16 cellular contexts compared by ENCODE assay signal in genomic region chr7:71285614-71286013, GRCh38.
DNase-seq lines count a peak whose midpoint lies in the region; ATAC-seq and TF ChIP-seq lines count a peak whose summit lies in the region.
"Had no signal": no experiment of that assay in that cellular context is flagged by ENCODE, and none has a peak within 500 bp of the region (broad histone marks: within the 10 kb centered on the region; RNA-seq: fewer than 3 reads in every experiment).

No MANE protein-coding gene starts in this region.

- DNase-seq in SK-N-MC (ENCODE audit: low read depth, low spot score) (no peak), chondrocyte (ENCODE audit: low spot score) (no peak), smooth muscle cell (lab: John Stamatoyannopoulos, UW; ENCODE audit: unreplicated experiment) (no peak), psoas muscle (no peak)
- DNase-seq: CD4-positive, alpha-beta memory T cell; DMS153; DMS79 treated with DMSO at 0.1 percent for 48 hours; EL; HCEC 1CT; HFFc6 had no signal

- H3K9ac ChIP-seq in SK-N-MC (ENCODE audit: insufficient read length) (no peak overlapping the region), iPS-20b (ENCODE audit: low read depth, low read length) (no peak overlapping the region; the same call in 1 of the 2 replicates), smooth muscle cell (ENCODE audit: low read depth) (no peak overlapping the region)

- peaks cover 59% of the 10 kb centered on the region for H3K4me1 Mint-ChIP-seq in chondrocyte (ENCODE audit: low read depth)
- H3K4me1 Mint-ChIP-seq: B cell; CD4-positive, alpha-beta memory T cell had no signal

- intact Hi-C loops in psoas muscle (cut with DNase I), result no loop called here

- TF ChIP-seq CTCF in chondrocyte (IDR thresholded peaks at IDR 0.05) (no peak), smooth muscle cell (IDR thresholded peaks at IDR 0.05; ENCODE audit: borderline replicate concordance, insufficient read depth, poor library complexity, severe bottlenecking) (no peak), psoas muscle (IDR thresholded peaks at IDR 0.05) (no peak)

- H3K27ac ChIP-seq in SK-N-MC (peak overlapping the region; percentile 86), iPS-20b (ENCODE audit: low read length) (peak overlapping the region; percentile 8), smooth muscle cell (ENCODE audit: low read depth) (peak overlapping the region; percentile 7), psoas muscle (no peak overlapping the region)

- H3K27me3 ChIP-seq in iPS-20b (ENCODE audit: insufficient read depth, low read length), result no peaks in the 10 kb centered on the region
- no peaks in the 10 kb centered on the region for H3K27me3 ChIP-seq in smooth muscle cell (ENCODE audit: low read depth)
- H3K27me3 ChIP-seq in psoas muscle (ENCODE audit: insufficient read depth in 3 of 3, low read length in 2 of 3), result peaks cover 0 to 2% (median 0%) of the 10 kb centered on the region in 3 donors

- ATAC-seq in psoas muscle (no peak), HG03097 (IDR thresholded peaks at IDR 0.05; ENCODE audit: low FRiP score, unreplicated experiment) (no peak), HG03457 (IDR thresholded peaks at IDR 0.05; ENCODE audit: unreplicated experiment) (no peak), HG03095 (IDR thresholded peaks at IDR 0.05; ENCODE audit: unreplicated experiment) (no peak)
- ATAC-seq: HepG2 had no signal

- H3K4me1 ChIP-seq in iPS-20b (ENCODE audit: insufficient read depth, low read length) (peaks cover 23% of the 10 kb centered on the region), smooth muscle cell (ENCODE audit: low read depth) (peaks cover 11% of the 10 kb centered on the region), psoas muscle (no peaks in the 10 kb centered on the region)

- H4K20me1 ChIP-seq in smooth muscle cell (ENCODE audit: low read depth), result no peaks in the 10 kb centered on the region

- H3K36me3 ChIP-seq in SK-N-MC (ENCODE audit: insufficient read depth, low read length) (no peaks in the 10 kb centered on the region), iPS-20b (ENCODE audit: insufficient read depth, low read depth, low read length) (no peaks in the 10 kb centered on the region), smooth muscle cell (ENCODE audit: low read depth) (no peaks in the 10 kb centered on the region), psoas muscle (ENCODE audit: insufficient read depth in 1 of 2, low read depth in 1 of 2) (no peaks in the 10 kb centered on the region)

- peak overlapping the region; percentile 39 for H3K4me2 ChIP-seq in smooth muscle cell

- 69% methylated on average over 2 of the region's 2 CpGs for whole genome bisulfite sequencing in smooth muscle cell (ENCODE audit: low lambda C conversion rate)
- WGBS in psoas muscle, 3 donors, result 87 to 96% (median 95%) methylated on average over 2 of the region's 2 CpGs

- H3K36me3 Mint-ChIP-seq in chondrocyte (ENCODE audit: low read depth), result no peaks in the 10 kb centered on the region
- H3K36me3 Mint-ChIP-seq: CD4-positive, alpha-beta memory T cell had no signal

- H3K4me3 ChIP-seq in SK-N-MC, result peak overlapping the region; percentile 2
- no peak overlapping the region for H3K4me3 ChIP-seq in iPS-20b (ENCODE audit: low read length)
- no peak overlapping the region for H3K4me3 ChIP-seq in smooth muscle cell
- no peak overlapping the region for H3K4me3 ChIP-seq in psoas muscle

- H3K4me3 Mint-ChIP-seq in chondrocyte (ENCODE audit: unreplicated experiment), result no peak overlapping the region
- H3K4me3 Mint-ChIP-seq: B cell, HFFc6 had no signal

- H3K9me3 ChIP-seq in SK-N-MC (ENCODE audit: low read depth, low read length) (no peaks in the 10 kb centered on the region), iPS-20b (ENCODE audit: insufficient read depth, low read depth, low read length) (no peaks in the 10 kb centered on the region), smooth muscle cell (replicated peaks; ENCODE audit: low read depth) (no peaks in the 10 kb centered on the region), psoas muscle (no peaks in the 10 kb centered on the region)

- no peaks in the 10 kb centered on the region for H3K79me2 ChIP-seq in smooth muscle cell (ENCODE audit: low read depth)

- no peaks in the 10 kb centered on the region for H3K27me3 Mint-ChIP-seq in chondrocyte (ENCODE audit: low read depth)
- H3K27me3 Mint-ChIP-seq: B cell; CD4-positive, alpha-beta memory T cell had no signal

- no peaks in the 10 kb centered on the region for H3F3A ChIP-seq in smooth muscle cell (ENCODE audit: low read depth)

- no peaks in the 10 kb centered on the region for H3K9me3 Mint-ChIP-seq in chondrocyte (ENCODE audit: low read depth)

- no peak overlapping the region for H2AFZ ChIP-seq in smooth muscle cell (ENCODE audit: low read depth)

- peak overlapping the region; percentile 80 for H3K27ac Mint-ChIP-seq in chondrocyte (ENCODE audit: unreplicated experiment)
- H3K27ac Mint-ChIP-seq: B cell; CD4-positive, alpha-beta memory T cell; HFFc6 had no signal
